ENCODE assay signal across 10 cellular contexts in genomic region chr6:138651491-138651890, GRCh38.
"Had no signal": no experiment of that assay in that cellular context is flagged by ENCODE, and none has a peak within 500 bp of the region (broad histone marks: within the 10 kb centered on the region; RNA-seq: fewer than 3 reads in every experiment).

No MANE protein-coding gene starts in this region.

- DNase-seq: GM23248, GOT3, H7, H9, HCEC 1CT, HFFc6 had no signal

- H3K4me3 ChIP-seq: GM23248, HAP-1 had no signal

- H3K4me3 Mint-ChIP-seq: H9, HFFc6 had no signal

- H3K9me3 Mint-ChIP-seq: H9, HFFc6 had no signal

- H2AFZ ChIP-seq: GM23248 had no signal

- FAIRE-seq: H1, H54 had no signal

- H3K27ac ChIP-seq: GM23248 had no signal

- H3K9me3 ChIP-seq: HAP-1 had no signal

- H3K27ac Mint-ChIP-seq: H9, HFFc6 had no signal

- H3K36me3 ChIP-seq: HAP-1 had no signal

- ATAC-seq: HCT116 had no signal

- H3K9ac ChIP-seq: GM23248 had no signal
